In genomic region chr5:17189381-17190036, GRCh38 we compare ENCODE assay signal across 9 cellular contexts. TPM values are rescaled to one million over a fixed set of nuclear protein-coding genes. Genes with fewer than 3 reads are reported as not detected.
DNase-seq lines count a peak whose midpoint lies in the region; ATAC-seq and TF ChIP-seq lines count a peak whose summit lies in the region.
"Had no signal": no experiment of that assay in that cellular context is flagged by ENCODE, and none has a peak within 500 bp of the region (broad histone marks: within the 10 kb centered on the region; RNA-seq: fewer than 3 reads in every experiment).

No MANE protein-coding gene starts in this region.

- no peaks in the 10 kb centered on the region for H3K9me3 ChIP-seq in sigmoid colon

- TF ChIP-seq POLR2A in sigmoid colon (IDR thresholded peaks at IDR 0.05), result no peak

- in situ Hi-C loops in SK-MEL-5 (cut with HindIII; ENCODE audit: low pct_unique_long_range_greater_than_20kb, low sequenced_read_pairs), result loop anchor here (10.0 to 25.0 kb wide), 3 partner anchors 252 to 495 kb away; partner anchors contain the start of gene MYO10

- intact Hi-C loops in left ventricle myocardium superior (cut with micrococcal nuclease) (loop anchor here (5.0 kb wide), 1 partner anchor 397 kb away; no protein-coding TSS in a partner anchor), sigmoid colon (cut with DNase I) (loop anchor here (2.0 to 5.0 kb wide), 2 partner anchors 252 to 399 kb away; partner anchors contain the start of gene MYO10)

- no peaks in the 10 kb centered on the region for H3K36me3 ChIP-seq in sigmoid colon

- peak; percentile 22 to 75 (median 66) for TF ChIP-seq CTCF in sigmoid colon (IDR thresholded peaks at IDR 0.05)

- 8 to 32% methylated on average over 13 of the region's 13 CpGs for WGBS in sigmoid colon, 2 donors

- DNase-seq in Daoy (ENCODE audit: low read depth) (peak; percentile 83), H4 (ENCODE audit: low spot score) (peak; percentile 89), MV-4-11 (lab: John Stamatoyannopoulos, UW) (peak; percentile 69), SK-MEL-5 (ENCODE audit: low read depth, low spot score) (peak; percentile 95), left ventricle myocardium superior (peak; percentile 81), sigmoid colon (peak; percentile 80), hepatic stellate cell (ENCODE audit: low spot score) (no peak)
- DNase-seq in activated naive CD4-positive, alpha-beta T cell treated with anti-CD3 and anti-CD28 coated beads, Interleukin-2, amount 50 U/mL, for 16 hours, result peak; percentile 60

- peak overlapping the region in 1 of 4 donors; percentile 6 for H3K27ac ChIP-seq in sigmoid colon

- ATAC-seq in left ventricle myocardium superior, result peak; percentile 71
- ATAC-seq: effector memory CD8-positive, alpha-beta T cell had no signal

- H3K4me1 ChIP-seq in sigmoid colon, result peaks cover 0 to 11% (median 0%) of the 10 kb centered on the region in 4 donors

- H3K4me3 ChIP-seq in sigmoid colon, result no peak overlapping the region

- no peaks in the 10 kb centered on the region for H3K27me3 ChIP-seq in sigmoid colon

- TF ChIP-seq EP300 in sigmoid colon (IDR thresholded peaks at IDR 0.05), result no peak

RNA-seq across cellular contexts. Expression of gene BASP1, which starts 27.9 kb away (rescaled TPM):
- 114 and 124 TPM in 2 replicates for total RNA-seq in Daoy (2014; rRNA removed; shearing (Covaris generic))
- 117 and 142 TPM in 2 replicates for total RNA-seq in H4 (2014; rRNA removed; shearing (Covaris generic))
- total RNA-seq in SK-MEL-5 (2014; rRNA removed; shearing (Covaris generic)), result 1.7 and 2.7 TPM in 2 replicates
- polyA plus RNA-seq in SK-MEL-5 (2015; cell fraction: cytosol; rRNA removed), result 6.7 and 9.8 TPM in 2 replicates
- polyA plus RNA-seq in SK-MEL-5 (2015; cell fraction: nucleus; rRNA removed), result 0.35 and 0.54 TPM in 2 replicates
- total RNA-seq in left ventricle myocardium superior, result 2.0 TPM
- total RNA-seq in sigmoid colon, result 10 to 100 TPM in 2 of 4 donors, 1 to 10 TPM in 2; 8.6 to 12.2 (median 10.2) TPM
- 10 to 100 TPM in 2 of 3 donors, 1 to 10 TPM in 1; 7.4 to 18.6 (median 15.6) TPM for polyA plus RNA-seq in sigmoid colon
